26 cellular contexts compared by ENCODE assay signal in the genomic region with DNA sequence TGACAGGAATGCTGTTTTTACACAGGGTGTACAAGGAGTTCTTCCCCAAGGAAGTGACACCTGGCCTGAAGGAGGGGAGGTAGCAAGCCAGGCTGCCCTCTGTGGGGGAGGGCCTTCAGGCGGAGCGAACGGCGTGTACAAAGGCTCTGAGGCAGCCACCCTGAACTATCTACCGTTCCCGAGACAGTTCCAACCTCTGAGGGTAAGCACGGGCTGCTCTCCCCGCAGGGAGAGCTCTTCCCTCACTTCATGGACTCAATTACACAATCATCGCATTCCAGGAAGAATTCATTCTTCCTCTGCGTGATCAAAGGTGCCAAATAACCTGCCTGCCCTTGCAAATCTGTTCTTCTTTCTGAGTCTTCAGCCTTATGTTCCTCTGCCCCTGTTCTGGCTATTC. TPM values are rescaled to one million over a fixed set of nuclear protein-coding genes. Genes with fewer than 3 reads are reported as not detected.
DNase-seq lines count a peak whose midpoint lies in the region; ATAC-seq, FAIRE-seq and TF ChIP-seq lines count a peak whose summit lies in the region.
"Had no signal": no experiment of that assay in that cellular context is flagged by ENCODE, and none has a peak within 500 bp of the region (broad histone marks: within the 10 kb centered on the region; RNA-seq: fewer than 3 reads in every experiment).

No MANE protein-coding gene starts in this region.

- peaks cover 38% of the 10 kb centered on the region for H3K4me1 Mint-ChIP-seq in T-helper 1 cell treated with Interleukin-12 subunit alpha and Interleukin-12 subunit beta and Interleukin-4 antibody, amounts not matched to agents 30 μg/mL and 1 μg/mL, for 36 hours (ENCODE audit: low read depth)

- H3K27me3 Mint-ChIP-seq in T-helper 1 cell treated with Interleukin-12 subunit alpha and Interleukin-12 subunit beta and Interleukin-4 antibody, amounts not matched to agents 30 μg/mL and 1 μg/mL, for 36 hours (ENCODE audit: low read depth): no peaks in the 10 kb centered on the region
- H3K27me3 Mint-ChIP-seq: activated B cell treated with CpG ODN at 0.5 μM for 24 hours, naive B cell had no signal

- no peak for DNase-seq in T-helper 1 cell
- DNase-seq in amniotic epithelial cell (ENCODE audit: low read depth): peak; percentile 70
- DNase-seq in kidney tubule cell (ENCODE audit: low spot score): peak; percentile 19
- DNase-seq in renal cortical epithelial cell (ENCODE audit: low read depth): peak; percentile 63
- DNase-seq in H54 (ENCODE audit: insufficient read length, low spot score): no peak
- DNase-seq: activated B cell treated with CpG ODN at 0.5 μM for 24 hours; activated CD4-positive, alpha-beta T cell treated with anti-CD3 and anti-CD28 coated beads, Interleukin-2, amount 50 U/mL, for 1 hour; activated naive CD4-positive, alpha-beta T cell treated with anti-CD3 and anti-CD28 coated beads, Interleukin-2, amount 50 U/mL, for 16 hours; brain microvascular endothelial cell; DMS153; hippocampal formation; left colon; midbrain; naive B cell; NCI-H1048; NCI-H1694; SJCRH30; substantia nigra had no signal

- peak overlapping the region; percentile 14 for H3K4me3 Mint-ChIP-seq in T-helper 1 cell treated with Interleukin-12 subunit alpha and Interleukin-12 subunit beta and Interleukin-4 antibody, amounts not matched to agents 30 μg/mL and 1 μg/mL, for 36 hours
- H3K4me3 Mint-ChIP-seq: activated B cell treated with CpG ODN at 0.5 μM for 24 hours had no signal

- FAIRE-seq in H54 (lab: Jason Lieb, UNC): no peak
- FAIRE-seq: urothelium cell line had no signal

- no peak for TF ChIP-seq POLR2A in H54 (IDR thresholded peaks at IDR 0.05; ENCODE audit: low read depth, low read length)

- no peaks in the 10 kb centered on the region for H3K9me3 Mint-ChIP-seq in T-helper 1 cell treated with Interleukin-12 subunit alpha and Interleukin-12 subunit beta and Interleukin-4 antibody, amounts not matched to agents 30 μg/mL and 1 μg/mL, for 36 hours
- H3K9me3 Mint-ChIP-seq: activated B cell treated with CpG ODN at 0.5 μM for 24 hours; IgD-negative memory B cell; naive B cell; stimulated activated effector memory CD8-positive, alpha-beta T cell treated with anti-CD3 and anti-CD28 coated beads, Interleukin-12 subunit alpha, Interleukin-12 subunit beta, amount 100 ng/mL, for 72 hours had no signal

- peaks cover 33% of the 10 kb centered on the region for H3K36me3 Mint-ChIP-seq in T-helper 1 cell treated with Interleukin-12 subunit alpha and Interleukin-12 subunit beta and Interleukin-4 antibody, amounts not matched to agents 30 μg/mL and 1 μg/mL, for 36 hours (ENCODE audit: low read depth)
- H3K36me3 Mint-ChIP-seq: IgD-negative memory B cell had no signal

- ATAC-seq in esophagus mucosa (no peak), GM21390 (IDR thresholded peaks at IDR 0.05; ENCODE audit: unreplicated experiment) (no peak)

- H3K27ac Mint-ChIP-seq in T-helper 1 cell treated with Interleukin-12 subunit alpha and Interleukin-12 subunit beta and Interleukin-4 antibody, amounts not matched to agents 30 μg/mL and 1 μg/mL, for 36 hours: no peak overlapping the region
- H3K27ac Mint-ChIP-seq: activated B cell treated with CpG ODN at 0.5 μM for 24 hours; naive B cell; stimulated activated effector memory CD8-positive, alpha-beta T cell treated with anti-CD3 and anti-CD28 coated beads, Interleukin-12 subunit alpha, Interleukin-12 subunit beta, amount 100 ng/mL, for 72 hours had no signal

RNA-seq across cellular contexts. Expression of a gene that starts 4.8 kb away (rescaled TPM):
- 13.5 and 16.4 TPM in 2 replicates for total RNA-seq in renal cortical epithelial cell
- 17.5 TPM for total RNA-seq in esophagus mucosa

RNA-seq across cellular contexts. Expression of a gene that starts 13.4 kb away (rescaled TPM):
- 62.6 and 106 TPM in 2 replicates for total RNA-seq in renal cortical epithelial cell
- total RNA-seq in esophagus mucosa: 67.5 TPM

RNA-seq across cellular contexts. Expression of a gene that starts 15.8 kb away (rescaled TPM):
- total RNA-seq in renal cortical epithelial cell: 0.05 TPM in 1 of 2 replicates, not detected in the other
- 0.48 TPM for total RNA-seq in esophagus mucosa

RNA-seq across cellular contexts. Expression of a gene that starts 25.9 kb away (rescaled TPM):
- total RNA-seq in renal cortical epithelial cell (0.05 and 0.17 TPM in 2 replicates), esophagus mucosa (0.16 TPM)
- total RNA-seq: activated B cell treated with CpG ODN at 0.5 μM for 24 hours, NCI-H460, pulmonary artery endothelial cell had no signal

Comparison
In these comparisons a context has a peak if more than half of its experiments do, and no peak if none do; other contexts are left out.
1. DNase-seq: peak in amniotic epithelial cell (single experiment), kidney tubule cell (single experiment) and renal cortical epithelial cell (single experiment); none in T-helper 1 cell (0 of 5) and H54 (single experiment).